32 cellular contexts compared by ENCODE assay signal in genomic region chr4:147753047-147753446, GRCh38. TPM values are rescaled to one million over a fixed set of nuclear protein-coding genes. Genes with fewer than 3 reads are reported as not detected.
DNase-seq lines count a peak whose midpoint lies in the region; ATAC-seq, FAIRE-seq and TF ChIP-seq lines count a peak whose summit lies in the region.
"Had no signal": no experiment of that assay in that cellular context is flagged by ENCODE, and none has a peak within 500 bp of the region (broad histone marks: within the 10 kb centered on the region; RNA-seq: fewer than 3 reads in every experiment).

No MANE protein-coding gene starts in this region.

- H3K27me3 Mint-ChIP-seq in progenitor cell of endocrine pancreas = peaks cover 4% of the 10 kb centered on the region
- H3K27me3 Mint-ChIP-seq: activated naive CD8-positive, alpha-beta T cell treated with anti-CD3 and anti-CD28 coated beads for 36 hours; natural killer cell treated with Interleukin-12 subunit alpha and Interleukin-12 subunit beta and Interleukin-15 and Interleukin-18, amount 100 ng/mL, for 72 hours had no signal

- 0 out of 3 replicates have a peak overlapping the region, but pooled peaks have one; percentile 55 for H3K4me2 ChIP-seq in A549

- in situ Hi-C loops in brain microvascular endothelial cell (cut with HindIII; ENCODE audit: low pct_ligation_motif_present, low sequenced_read_pairs) = no loop called here

- POLR2A ChIA-PET in A549 (lab: Yijun Ruan, JAX) = no interaction called here

- intact Hi-C loops in left ventricle myocardium inferior (cut with micrococcal nuclease) = no loop called here

- H3K4me3 ChIP-seq in A549 (no peak overlapping the region), brain microvascular endothelial cell (ENCODE audit: low read depth, low read length) (no peak overlapping the region), left ventricle myocardium inferior (no peak overlapping the region)
- H3K4me3 ChIP-seq: left lung had no signal

- 96% methylated on average over 4 of the region's 4 CpGs for WGBS in A549 (ENCODE audit: missing lambda C conversion rate)

- peaks cover under 1% of the 10 kb centered on the region for H3K36me3 ChIP-seq in brain microvascular endothelial cell (replicated peaks)
- H3K36me3 ChIP-seq in left ventricle myocardium inferior = no peaks in the 10 kb centered on the region
- H3K36me3 ChIP-seq: left lung had no signal

- H3K36me3 Mint-ChIP-seq in progenitor cell of endocrine pancreas (ENCODE audit: insufficient read depth) = no peaks in the 10 kb centered on the region
- H3K36me3 Mint-ChIP-seq: natural killer cell treated with Interleukin-12 subunit alpha and Interleukin-12 subunit beta and Interleukin-15 and Interleukin-18, amount 100 ng/mL, for 72 hours; stimulated activated effector memory CD8-positive, alpha-beta T cell treated with anti-CD3 and anti-CD28 coated beads, Interleukin-12 subunit alpha, Interleukin-12 subunit beta, amount 100 ng/mL, for 72 hours had no signal

- peak overlapping the region; percentile 55 to 63; a peak in 4 of 6 replicates for H3K27ac ChIP-seq in A549
- H3K27ac ChIP-seq in brain microvascular endothelial cell = peak overlapping the region; percentile 69
- peak overlapping the region; percentile 68 for H3K27ac ChIP-seq in left ventricle myocardium inferior (replicated peaks)
- H3K27ac ChIP-seq: left lung, WERI-Rb-1 had no signal

- H3K27ac Mint-ChIP-seq in progenitor cell of endocrine pancreas = peak overlapping the region; percentile 13
- H3K27ac Mint-ChIP-seq: activated naive CD8-positive, alpha-beta T cell treated with anti-CD3 and anti-CD28 coated beads for 36 hours; stimulated activated effector memory CD8-positive, alpha-beta T cell treated with anti-CD3 and anti-CD28 coated beads, Interleukin-12 subunit alpha, Interleukin-12 subunit beta, amount 100 ng/mL, for 72 hours had no signal

- CTCF ChIA-PET in A549 (lab: Yijun Ruan, JAX) = interaction anchor here (0.7 kb wide), 1 partner anchor 13 kb away, joined by 3 read pairs; no protein-coding TSS in a partner anchor

- TF ChIP-seq CTCF in A549 (IDR thresholded peaks at IDR 0.05) = no peak
- no peak for TF ChIP-seq CTCF in brain microvascular endothelial cell (IDR thresholded peaks at IDR 0.05; ENCODE audit: low read depth, low read length, missing control alignments)
- no peak for TF ChIP-seq CTCF in left ventricle myocardium inferior (IDR thresholded peaks at IDR 0.05; ENCODE audit: borderline replicate concordance)
- no peak for TF ChIP-seq CTCF in progenitor cell of endocrine pancreas (IDR thresholded peaks at IDR 0.05; ENCODE audit: unreplicated experiment)

- H3K27me3 ChIP-seq in brain microvascular endothelial cell (replicated peaks) = no peaks in the 10 kb centered on the region
- H3K27me3 ChIP-seq in left ventricle myocardium inferior (ENCODE audit: low read depth) = no peaks in the 10 kb centered on the region
- H3K27me3 ChIP-seq: left lung had no signal

- H3K9me3 ChIP-seq in A549 (no peaks in the 10 kb centered on the region), left ventricle myocardium inferior (replicated peaks) (no peaks in the 10 kb centered on the region)
- H3K9me3 ChIP-seq: left lung had no signal

- TF ChIP-seq POLR2A in A549 (IDR thresholded peaks at IDR 0.05; ENCODE audit: low read length) = no peak

- H3K4me3 Mint-ChIP-seq in progenitor cell of endocrine pancreas (ENCODE audit: low read depth) = no peak overlapping the region
- H3K4me3 Mint-ChIP-seq: activated naive CD8-positive, alpha-beta T cell treated with anti-CD3 and anti-CD28 coated beads for 36 hours; natural killer cell treated with Interleukin-12 subunit alpha and Interleukin-12 subunit beta and Interleukin-15 and Interleukin-18, amount 100 ng/mL, for 72 hours; stimulated activated effector memory CD8-positive, alpha-beta T cell treated with anti-CD3 and anti-CD28 coated beads, Interleukin-12 subunit alpha, Interleukin-12 subunit beta, amount 100 ng/mL, for 72 hours had no signal

- H3K9me3 Mint-ChIP-seq in progenitor cell of endocrine pancreas (ENCODE audit: low read depth) = no peaks in the 10 kb centered on the region
- H3K9me3 Mint-ChIP-seq: activated naive CD8-positive, alpha-beta T cell treated with anti-CD3 and anti-CD28 coated beads for 36 hours; natural killer cell treated with Interleukin-12 subunit alpha and Interleukin-12 subunit beta and Interleukin-15 and Interleukin-18, amount 100 ng/mL, for 72 hours; stimulated activated effector memory CD8-positive, alpha-beta T cell treated with anti-CD3 and anti-CD28 coated beads, Interleukin-12 subunit alpha, Interleukin-12 subunit beta, amount 100 ng/mL, for 72 hours had no signal

- no peak for FAIRE-seq in A549 (lab: Jason Lieb, UNC)
- FAIRE-seq: A204.1, H54, urothelium cell line had no signal

- ATAC-seq in A549 = no peak
- no peak for ATAC-seq in HG02938 (IDR thresholded peaks at IDR 0.05; ENCODE audit: unreplicated experiment)
- ATAC-seq in GM21619 (IDR thresholded peaks at IDR 0.05; ENCODE audit: unreplicated experiment) = no peak
- ATAC-seq in HG03280 (IDR thresholded peaks at IDR 0.05; ENCODE audit: unreplicated experiment) = no peak
- ATAC-seq: left lung; natural killer cell treated with Interleukin-12 subunit alpha and Interleukin-12 subunit beta and Interleukin-15 and Interleukin-18, amount 100 ng/mL, for 72 hours; stimulated activated effector memory CD8-positive, alpha-beta T cell treated with anti-CD3 and anti-CD28 coated beads, Interleukin-12 subunit alpha, Interleukin-12 subunit beta, amount 100 ng/mL, for 72 hours had no signal

- TF ChIP-seq RAD21 in A549 (conservative IDR thresholded peaks at IDR 0.05 in 1 of 2, IDR thresholded peaks at IDR 0.05 in 1 of 2) = no peak

- DNase-seq in A549 (ENCODE audit: low read depth in 1 of 2, low spot score in 1 of 2) (no peak), brain microvascular endothelial cell (no peak), left ventricle myocardium inferior (no peak), progenitor cell of endocrine pancreas (ENCODE audit: low spot score, unreplicated experiment) (no peak), NAMALWA (ENCODE audit: low spot score) (no peak)
- DNase-seq: activated CD4-positive, alpha-beta T cell treated with anti-CD3 and anti-CD28 coated beads for 48 hours; activated CD8-positive, alpha-beta memory T cell treated with anti-CD3 and anti-CD28 coated beads for 24 hours; activated effector memory CD4-positive, alpha-beta T cell treated with Interleukin-2 at 50 U/mL for 16 hours; activated naive CD8-positive, alpha-beta T cell treated with anti-CD3 and anti-CD28 coated beads for 36 hours; cerebellar nuclear complex; DMS79; effector CD4-positive, alpha-beta T cell; foreskin fibroblast; GF-D8; left lung; NCI-H2029 treated with DMSO at 0.1 percent for 48 hours; NCI-H69; right cardiac atrium; SIG-M5; stimulated activated CD4-positive, alpha-beta T cell treated with anti-CD3 and anti-CD28 coated beads, Interleukin-12 subunit alpha, Interleukin-12 subunit beta, amount 100 ng/mL, for 4 hours; stimulated activated CD4-positive, alpha-beta T cell treated with anti-CD3 and anti-CD28 coated beads, Interleukin-4, amount 100 ng/mL, for 1 hour; SW 1271; T-helper 9 cell; WERI-Rb-1 had no signal

- H3K4me1 ChIP-seq in A549 (peaks cover 38% of the 10 kb centered on the region), left ventricle myocardium inferior (peaks cover 81% of the 10 kb centered on the region)

- peaks cover 31% of the 10 kb centered on the region for H3K4me1 Mint-ChIP-seq in progenitor cell of endocrine pancreas (ENCODE audit: low read depth)

- no peak for TF ChIP-seq EP300 in A549 (IDR thresholded peaks at IDR 0.05)

TF ChIP-seq in A549, 52 proteins besides CTCF, POLR2A, EP300 and RAD21:
- TF ChIP-seq HOXB5 (CRISPR knock-in tag; IDR thresholded peaks at IDR 0.05) (no peak), RFX5 (IDR thresholded peaks at IDR 0.05) (no peak), FOSB (CRISPR knock-in tag; IDR thresholded peaks at IDR 0.05) (no peak), RCOR1 (IDR thresholded peaks at IDR 0.05; ENCODE audit: low read depth, low read length) (no peak), CBX2 (IDR thresholded peaks at IDR 0.05; ENCODE audit: borderline replicate concordance, low read depth) (no peak), ZNF302 (CRISPR knock-in tag; IDR thresholded peaks at IDR 0.05) (no peak), BHLHE40 (IDR thresholded peaks at IDR 0.05; ENCODE audit: low read depth, low read length) (no peak), NFE2L2 (conservative IDR thresholded peaks at IDR 0.05; ENCODE audit: low read length) (no peak), HDAC2 (IDR thresholded peaks at IDR 0.05) (no peak), CEBPB (IDR thresholded peaks at IDR 0.05) (no peak), EHF (CRISPR knock-in tag; IDR thresholded peaks at IDR 0.05) (no peak), JUNB (IDR thresholded peaks at IDR 0.05) (no peak), KDM1A (IDR thresholded peaks at IDR 0.05; ENCODE audit: low read depth) (no peak), PHF8 (IDR thresholded peaks at IDR 0.05; ENCODE audit: borderline replicate concordance, low read depth) (no peak), ELK1 (IDR thresholded peaks at IDR 0.05; ENCODE audit: low read depth, low read length) (no peak)

RNA-seq across cellular contexts. Expression of gene ARHGAP10, which starts 21.2 kb away (rescaled TPM):
- polyA plus RNA-seq in A549 (2011; rRNA removed) (6.0 and 7.2 TPM in 2 replicates), A549 (2017; fragmentation: RNase III; extraction: RNeasy Plus Mini Kit Qiagen cat#74134 plus additional on column Dnase treatment) (7.0 to 8.1 TPM (median 7.5 TPM) in 3 replicates)
- 6.1 TPM in 2 replicates for polyA plus RNA-seq in A549 (2012; cell fraction: cytosol; rRNA removed)
- 7.2 and 10.1 TPM in 2 replicates for polyA plus RNA-seq in A549 (2012; cell fraction: nucleus; rRNA removed)
- polyA minus RNA-seq in A549 (2011; rRNA and poly(A)+ RNA removed) = 7.3 and 8.7 TPM in 2 replicates
- total RNA-seq in left ventricle myocardium inferior (59.7 TPM), progenitor cell of endocrine pancreas (11.0 and 13.1 TPM in 2 replicates)
